ENCODE assay signal across 8 cellular contexts in the genomic region with DNA sequence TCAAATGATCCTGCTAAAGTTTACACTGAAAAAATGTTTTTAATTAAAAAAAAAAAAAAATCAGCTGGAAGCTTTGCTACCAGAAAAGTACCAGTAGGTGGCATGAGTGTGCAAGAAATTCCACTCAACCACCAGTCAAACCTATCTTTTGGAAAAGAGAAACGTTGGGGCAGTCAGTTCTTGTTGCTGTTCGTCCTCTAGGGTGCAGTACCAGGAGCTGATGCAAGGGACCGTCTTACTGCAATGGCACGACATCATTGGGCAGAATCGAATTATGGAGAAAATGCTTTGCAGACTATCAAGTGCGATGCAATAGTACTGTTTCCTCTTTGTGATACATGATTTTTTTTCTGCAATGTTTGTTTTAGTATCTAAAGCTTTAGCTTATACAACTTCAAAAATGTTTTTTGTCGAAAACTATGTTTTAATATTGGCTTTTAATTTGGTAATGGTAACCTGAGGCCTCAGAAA. TPM values are rescaled to one million over a fixed set of nuclear protein-coding genes. Genes with fewer than 3 reads are reported as not detected.
DNase-seq lines count a peak whose midpoint lies in the region; ATAC-seq, FAIRE-seq and TF ChIP-seq lines count a peak whose summit lies in the region.

No MANE protein-coding gene starts in this region.

- no peak overlapping the region for H3K56ac ChIP-seq in H1 (replicated peaks; ENCODE audit: insufficient read length, low read depth, low read length)

- H3K14ac ChIP-seq in H1 (ENCODE audit: insufficient read length): no peak overlapping the region

- H4K5ac ChIP-seq in H1 (ENCODE audit: insufficient read length, low read depth, low read length): no peak overlapping the region

- H3K9me3 Mint-ChIP-seq in mesothelial cell of epicardium: no peaks in the 10 kb centered on the region

- H3K4me1 ChIP-seq in H1 (replicated peaks in 1 of 4; ENCODE audit: control insufficient read depth in 3 of 4, insufficient read depth in 4 of 4, low read length in 3 of 4): peaks cover 0 to 4% (median 0%) of the 10 kb centered on the region in 4 experiments; a peak in 1 of 7 replicates

- no peaks in the 10 kb centered on the region; a peak in 1 of 7 replicates for H3K27me3 ChIP-seq in H1 (replicated peaks in 1 of 4; ENCODE audit: control insufficient read depth in 3 of 4, extremely low read depth in 1 of 4, insufficient read depth in 3 of 4, low read length in 3 of 4)

- CTCF ChIA-PET in H1 (lab: Charles Lee; ENCODE audit: partially characterized antibody): interaction anchor here (0.6 to 9.6 kb wide), 56 partner anchors 9 to 1266 kb away, joined by 3 to 228 read pairs (median 4); a partner anchor contains a TSS

- H2AFZ ChIP-seq in H1 (ENCODE audit: low read length): no peak overlapping the region

- H4K8ac ChIP-seq in H1 (ENCODE audit: extremely low read depth, insufficient read depth, low read length): no peak overlapping the region

- no peak overlapping the region for H3K23ac ChIP-seq in H1 (ENCODE audit: insufficient read length)

- peaks cover 0 to 2% of the 10 kb centered on the region in 2 experiments for H4K20me1 ChIP-seq in H1 (replicated peaks in 1 of 2; ENCODE audit: control insufficient read depth in 1 of 2, insufficient read depth in 2 of 2, low read length in 2 of 2)

- peak; percentile 89 to 91 for TF ChIP-seq RAD21 in H1 (IDR thresholded peaks at IDR 0.05 in 1 of 2, conservative IDR thresholded peaks at IDR 0.05 in 1 of 2; ENCODE audit: low read depth in 2 of 2, low read length in 2 of 2)

- ATAC-seq in GM21381 (IDR thresholded peaks at IDR 0.05; ENCODE audit: unreplicated experiment): peak; percentile 89

- POLR2A ChIA-PET in H1 (lab: Charles Lee; ENCODE audit: partially characterized antibody): interaction anchor here (1.1 to 4.7 kb wide), 4 partner anchors 16 to 67 kb away, joined by 4 to 24 read pairs (median 6); a partner anchor contains a TSS

- no peak overlapping the region for H2BK15ac ChIP-seq in H1 (ENCODE audit: low read length)

- no peak overlapping the region for H4K91ac ChIP-seq in H1 (replicated peaks; ENCODE audit: insufficient read length, low read length)

- H2BK120ac ChIP-seq in H1 (replicated peaks; ENCODE audit: low read depth, low read length): no peak overlapping the region

- H3K23me2 ChIP-seq in H1 (ENCODE audit: low read depth, low read length): no peaks in the 10 kb centered on the region; the same call in 1 of the 2 replicates

- no peak overlapping the region for H2BK20ac ChIP-seq in H1 (ENCODE audit: low read length)

- H3K4me2 ChIP-seq in H1 (ENCODE audit: insufficient read depth in 1 of 2, low read depth in 2 of 2, low read length in 2 of 2): no peak overlapping the region

- H3K4me3 Mint-ChIP-seq in mesothelial cell of epicardium: no peak overlapping the region

- 29% methylated on average over 7 of the region's 7 CpGs; no CpG with 5 or more reads in 1 of the 2 experiments for WGBS in H1 (ENCODE audit: extremely low coverage in 1 of 2, insufficient coverage in 1 of 2, insufficient read length in 1 of 2, insufficient replicate concordance in 2 of 2, low coverage in 1 of 2, low lambda C conversion rate in 2 of 2, missing lambda C conversion rate in 1 of 2), 2 experiments

- H3K9me3 ChIP-seq in H1 (ENCODE audit: insufficient read depth in 2 of 2, low read depth in 1 of 2, low read length in 1 of 2): no peaks in the 10 kb centered on the region

- H2BK5ac ChIP-seq in H1 (ENCODE audit: low read depth, low read length): no peak overlapping the region

- no peaks in the 10 kb centered on the region for H3K79me2 ChIP-seq in H1 (ENCODE audit: control insufficient read depth in 1 of 2, insufficient read depth in 2 of 2, low read length in 2 of 2)

- DNase-seq in DMS 273 (lab: John Stamatoyannopoulos, UW; ENCODE audit: unreplicated experiment) (peak; percentile 94), HS-27A (ENCODE audit: low read depth) (peak; percentile 59), NCI-H774 (lab: John Stamatoyannopoulos, UW) (peak; percentile 80), H1 (ENCODE audit: low read depth in 1 of 2, low spot score in 2 of 2) (peak in 1 of 2 experiments; percentile 46), mesothelial cell of epicardium (ENCODE audit: low spot score in 2 of 2, unreplicated experiment in 2 of 2) (peak in 1 of 2 experiments; percentile 43)
- peak; percentile 41 for DNase-seq in activated CD4-positive, alpha-beta T cell treated with anti-CD3 and anti-CD28 coated beads, Interleukin-2, amount 50 U/mL, for 1 hour
- DNase-seq in stimulated activated naive CD4-positive, alpha-beta T cell treated with Interleukin-2 at 50 U/mL for 16 hours (lab: John Stamatoyannopoulos, UW): peak; percentile 61

- H3K4ac ChIP-seq in H1 (replicated peaks; ENCODE audit: insufficient read length, low read depth, low read length): no peak overlapping the region

- no peak for TF ChIP-seq POLR2A in H1 (IDR thresholded peaks at IDR 0.05; ENCODE audit: control extremely low read depth in 1 of 2, low read depth in 2 of 2, low read length in 2 of 2)

- peaks cover 0 to 3% (median 1%) of the 10 kb centered on the region in 4 experiments; a peak in 3 of 8 replicates for H3K36me3 ChIP-seq in H1 (ENCODE audit: control insufficient read depth in 2 of 4, insufficient read depth in 4 of 4, low read length in 3 of 4)

- no peak overlapping the region for H3K27ac ChIP-seq in H1 (ENCODE audit: low read depth, low read length)

- H3K18ac ChIP-seq in H1 (ENCODE audit: extremely low read depth, low read length): no peak overlapping the region

- H3K36me3 Mint-ChIP-seq in mesothelial cell of epicardium: peaks cover 4% of the 10 kb centered on the region

- peak; percentile 60 to 98 (median 90) for TF ChIP-seq CTCF in H1 (IDR thresholded peaks at IDR 0.05; ENCODE audit: control extremely low read depth in 1 of 3, insufficient read depth in 1 of 3, low read depth in 1 of 3, low read length in 3 of 3)
- TF ChIP-seq CTCF in mesothelial cell of epicardium (IDR thresholded peaks at IDR 0.05; ENCODE audit: unreplicated experiment): peak; percentile 94

- peak; percentile 94 for FAIRE-seq in H1 (lab: Jason Lieb, UNC)

- no peaks in the 10 kb centered on the region for H3K27me3 Mint-ChIP-seq in mesothelial cell of epicardium (ENCODE audit: low read depth)

- H3K27ac Mint-ChIP-seq in mesothelial cell of epicardium: no peak overlapping the region

- H2BK12ac ChIP-seq in H1 (ENCODE audit: low read depth, low read length): no peak overlapping the region

- no peak overlapping the region for H2AK5ac ChIP-seq in H1 (ENCODE audit: low read depth, low read length)

- no peak overlapping the region for H3K4me3 ChIP-seq in H1 (ENCODE audit: extremely low read depth in 1 of 4, insufficient read depth in 2 of 4, low read depth in 3 of 4, low read length in 4 of 4)

- no peak overlapping the region for H3K9ac ChIP-seq in H1 (replicated peaks in 1 of 4; ENCODE audit: extremely low read depth in 1 of 4, low read depth in 3 of 4, low read length in 3 of 4)

- H3K79me1 ChIP-seq in H1 (ENCODE audit: low read depth, low read length): no peaks in the 10 kb centered on the region

- TF ChIP-seq EP300 in H1 (IDR thresholded peaks at IDR 0.05; ENCODE audit: borderline replicate concordance in 1 of 2, low read depth in 2 of 2, low read length in 2 of 2): no peak

- H3K4me1 Mint-ChIP-seq in mesothelial cell of epicardium: peaks cover 20% of the 10 kb centered on the region

TF ChIP-seq in H1, 55 proteins besides CTCF, POLR2A, EP300 and RAD21 (continues in another document):
- TF ChIP-seq, protein P1, sequence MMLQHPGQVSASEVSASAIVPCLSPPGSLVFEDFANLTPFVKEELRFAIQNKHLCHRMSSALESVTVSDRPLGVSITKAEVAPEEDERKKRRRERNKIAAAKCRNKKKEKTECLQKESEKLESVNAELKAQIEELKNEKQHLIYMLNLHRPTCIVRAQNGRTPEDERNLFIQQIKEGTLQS (IDR thresholded peaks at IDR 0.05; ENCODE audit: insufficient read depth, low read depth, low read length): peak; percentile 58; the same call in 1 of the 2 replicates
- TF ChIP-seq TEAD4 (IDR thresholded peaks at IDR 0.05; ENCODE audit: low read depth, low read length) (peak; percentile 61), KDM1A (IDR thresholded peaks at IDR 0.05; ENCODE audit: borderline replicate concordance, low read length) (0 out of 2 replicates have a peak, but pooled peaks have one; percentile 17), TAF7 (optimal IDR thresholded peaks at IDR 0.05; ENCODE audit: borderline replicate concordance, low read depth, low read length) (peak; percentile 23), JUND (IDR thresholded peaks at IDR 0.05; ENCODE audit: low read length) (peak; percentile 67; the same call in 1 of the 2 replicates), GTF2F1 (IDR thresholded peaks at IDR 0.05; ENCODE audit: borderline replicate concordance, low read depth, low read length) (no peak), YY1 (IDR thresholded peaks at IDR 0.05; ENCODE audit: low read depth, low read length) (peak; percentile 53; the same call in 1 of the 2 replicates), KDM4A (IDR thresholded peaks at IDR 0.05; ENCODE audit: low read depth, low read length, severe bottlenecking) (no peak)

RNA-seq across cellular contexts. Expression of a gene that starts 18.3 kb away (rescaled TPM):
- total RNA-seq in H1 (2021; fragmentation: NEBNext Ultra II Directional; extraction: Animal tissue kit (Norgen Biotek cat#: 25700)): 28.0 and 28.6 TPM in 2 replicates
- polyA plus RNA-seq in H1 (2011; rRNA removed): 17.2 and 18.5 TPM in 2 replicates
- 25.3 TPM for polyA plus RNA-seq in H1 (2011; cell fraction: cytosol; rRNA removed)
- 13.2 TPM for polyA plus RNA-seq in H1 (2011; cell fraction: nucleus; rRNA removed)
- polyA plus RNA-seq in H1 (2012, experiment 1 of 2): 22.2 to 29.4 TPM (median 26.5 TPM) in 4 replicates
- 2.4 TPM for polyA plus RNA-seq in H1 (2012, experiment 2 of 2)
- polyA plus RNA-seq in H1 (2013, experiment 1 of 2): 15.7 TPM
- polyA plus RNA-seq in H1 (2013, experiment 2 of 2): 15.6 TPM
- 37.0 and 43.2 TPM in 2 replicates for polyA minus RNA-seq in H1 (2011; rRNA and poly(A)+ RNA removed)
- polyA minus RNA-seq in H1 (2011; cell fraction: cytosol; rRNA and poly(A)+ RNA removed): 10.8 TPM
- 14.4 TPM for polyA minus RNA-seq in H1 (2011; cell fraction: nucleus; rRNA and poly(A)+ RNA removed)
- 73.4 to 81.1 TPM (median 79.4 TPM) in 3 replicates for total RNA-seq in mesothelial cell of epicardium
